Comparison of ENCODE assay signal across 24 cellular contexts in the genomic region with DNA sequence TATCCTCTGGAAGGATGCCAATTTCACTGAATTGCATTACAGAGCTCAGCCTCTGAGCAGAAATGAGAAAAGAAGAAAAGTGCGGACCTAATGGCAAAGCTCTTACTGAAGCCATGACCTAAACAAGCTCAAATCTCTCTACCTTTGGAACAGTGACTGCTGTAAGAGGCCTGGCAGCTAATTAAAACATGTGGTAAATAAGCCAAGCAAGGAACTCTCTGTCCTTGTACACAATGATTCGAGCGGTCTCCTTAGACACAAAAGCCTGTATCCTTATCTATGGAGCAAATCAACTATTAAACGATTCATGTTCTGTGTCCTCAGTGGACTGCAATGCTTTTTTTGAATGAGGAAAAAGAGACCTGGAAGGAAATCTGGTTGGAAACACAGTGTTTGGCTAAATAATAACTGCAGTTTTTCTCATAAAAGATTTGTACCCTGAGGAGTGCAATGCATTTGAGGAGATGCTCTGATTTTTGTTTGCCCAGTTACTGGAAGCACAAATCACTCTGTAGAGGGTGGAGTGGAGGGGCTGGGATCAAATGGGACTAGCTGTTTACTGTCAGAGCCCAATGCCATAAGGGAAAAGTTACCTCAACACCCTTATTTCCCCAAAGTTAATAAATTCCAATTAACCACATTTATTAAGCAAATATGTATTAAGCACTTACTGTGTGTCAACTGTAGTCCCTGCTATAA.
DNase-seq lines count a peak whose midpoint lies in the region; ATAC-seq, FAIRE-seq and TF ChIP-seq lines count a peak whose summit lies in the region.
"Had no signal": no experiment of that assay in that cellular context is flagged by ENCODE, and none has a peak within 500 bp of the region (broad histone marks: within the 10 kb centered on the region; RNA-seq: fewer than 3 reads in every experiment).

No MANE protein-coding gene starts in this region.

- H3K4me1 ChIP-seq in HAP-1 (peaks cover 9% of the 10 kb centered on the region), K562 (replicated peaks in 1 of 2; ENCODE audit: control insufficient read depth in 2 of 2, insufficient read depth in 2 of 2, low read length in 2 of 2) (no peaks in the 10 kb centered on the region)
- H3K4me1 ChIP-seq: BLaER1 treated with 17β-estradiol and CSF1 and Interleukin-3, amounts not matched to agents 10 nM and 100 nM had no signal

- TF ChIP-seq CTCF in 22Rv1 (IDR thresholded peaks at IDR 0.05) = no peak
- no peak for TF ChIP-seq CTCF in K562 (IDR thresholded peaks at IDR 0.05 in 2 of 3, conservative IDR thresholded peaks at IDR 0.05 in 1 of 3; ENCODE audit: insufficient read depth in 2 of 3, low read depth in 1 of 3, low read length in 3 of 3)

- BruUV-seq in K562 (replicated peaks; lab: Mats Ljungman, UMichigan) = no TSS peak

- in situ Hi-C loops in HAP-1 (cut with MboI; ENCODE audit: low sequenced_read_pairs) = no loop called here
- in situ Hi-C loops in K562 (cut with MboI) = no loop called here

- POLR2A ChIA-PET in K562 (lab: Yijun Ruan, JAX) = interaction anchor here (1.1 kb wide), 1 partner anchor 29 kb away, joined by 4 read pairs; no protein-coding TSS in a partner anchor

- H3K79me2 ChIP-seq in K562 (ENCODE audit: control insufficient read depth, insufficient read depth, low read length) = no peaks in the 10 kb centered on the region

- H3K27ac ChIP-seq in 22Rv1 (peak overlapping the region; percentile 82), K562 (ENCODE audit: extremely low read depth, low read depth, low read length) (no peak overlapping the region)
- H3K27ac ChIP-seq: BLaER1 treated with 17β-estradiol and CSF1 and Interleukin-3, amounts not matched to agents 10 nM and 100 nM had no signal

- no peak overlapping the region for H2AFZ ChIP-seq in K562 (ENCODE audit: low read depth, low read length)

- no peak for TF ChIP-seq EP300 in K562 (IDR thresholded peaks at IDR 0.05; ENCODE audit: low read length)

- H3K27me3 ChIP-seq in HAP-1 (ENCODE audit: low read depth) (no peaks in the 10 kb centered on the region), K562 (ENCODE audit: control insufficient read depth in 2 of 2, insufficient read depth in 2 of 2, low read length in 2 of 2) (peaks cover 0 to 3% of the 10 kb centered on the region in 2 experiments; a peak in 1 of 5 replicates)
- H3K27me3 ChIP-seq: BLaER1 treated with 17β-estradiol and CSF1 and Interleukin-3, amounts not matched to agents 10 nM and 100 nM had no signal

- intact Hi-C loops in K562 (cut with micrococcal nuclease) = no loop called here

- H3K9me1 ChIP-seq in K562 (ENCODE audit: control insufficient read depth, insufficient read depth, low read length) = no peaks in the 10 kb centered on the region

- no peak for ATAC-seq in K562
- no peak for ATAC-seq in HG03571 (IDR thresholded peaks at IDR 0.05; ENCODE audit: unreplicated experiment)
- no peak for ATAC-seq in HG02588 (IDR thresholded peaks at IDR 0.05; ENCODE audit: unreplicated experiment)
- ATAC-seq: T-helper 17 cell had no signal

- TF ChIP-seq RAD21 in K562 (CRISPR knock-in tag; conservative IDR thresholded peaks at IDR 0.05 in 1 of 2, IDR thresholded peaks at IDR 0.05 in 1 of 2) = no peak

- H3K9ac ChIP-seq in K562 (ENCODE audit: insufficient read depth in 1 of 2, low read depth in 2 of 2, low read length in 2 of 2) = no peak overlapping the region
- H3K9ac ChIP-seq: BLaER1 treated with 17β-estradiol and CSF1 and Interleukin-3, amounts not matched to agents 10 nM and 100 nM had no signal

- WGBS in K562 (ENCODE audit: insufficient coverage, low coverage, missing lambda C conversion rate) = 9% methylated on average over 4 of the region's 4 CpGs

- H3K4me3 ChIP-seq in HAP-1 (no peak overlapping the region), K562 (no peak overlapping the region)
- H3K4me3 ChIP-seq: BLaER1 treated with 17β-estradiol and CSF1 and Interleukin-3, amounts not matched to agents 10 nM and 100 nM had no signal

- H4K20me1 ChIP-seq in K562 (replicated peaks; ENCODE audit: control insufficient read depth, insufficient read depth, low read length) = no peaks in the 10 kb centered on the region
- H4K20me1 ChIP-seq: BLaER1 treated with 17β-estradiol and CSF1 and Interleukin-3, amounts not matched to agents 10 nM and 100 nM had no signal

- CTCF ChIA-PET in K562 (lab: Yijun Ruan, JAX; ENCODE audit: low intra/inter-chr PET ratio) = no interaction called here

- TF ChIP-seq POLR2A in K562 (conservative IDR thresholded peaks at IDR 0.05) = no peak

- H3K4me2 ChIP-seq in K562 (ENCODE audit: insufficient read depth, low read length) = no peak overlapping the region
- H3K4me2 ChIP-seq: BLaER1 treated with 17β-estradiol and CSF1 and Interleukin-3, amounts not matched to agents 10 nM and 100 nM had no signal

- FAIRE-seq in K562 (lab: Jason Lieb, UNC) = no peak
- FAIRE-seq: H1, HTR-8/SVneo had no signal

- H3K36me3 ChIP-seq in HAP-1 (replicated peaks) = no peaks in the 10 kb centered on the region
- no peaks in the 10 kb centered on the region for H3K36me3 ChIP-seq in K562 (ENCODE audit: control insufficient read depth, insufficient read depth, low read length)
- H3K36me3 ChIP-seq: BLaER1 treated with 17β-estradiol and CSF1 and Interleukin-3, amounts not matched to agents 10 nM and 100 nM had no signal

- DNase-seq in HAP-1 (ENCODE audit: low spot score in 2 of 2) (peak; percentile 19 to 66), NCI-H69 (lab: John Stamatoyannopoulos, UW) (peak; percentile 34), K562 (ENCODE audit: extremely low read depth in 1 of 4, low spot score in 3 of 4) (no peak), putamen (ENCODE audit: low spot score) (no peak)
- DNase-seq: CD8-positive, alpha-beta memory T cell; DND-41; HFFc6; IMR-90; Kasumi-1; MM.1S; NCI-H1092; NCI-H1436 treated with DMSO at 0.1 percent for 48 hours; NCI-H2029 treated with DMSO at 0.1 percent for 48 hours; NCI-H510A treated with DMSO at 0.1 percent for 48 hours; NK-92 treated with Interleukin-12 subunit alpha and Interleukin-12 subunit beta, amount 100 ng/mL, for 24 hours; OCI-M1; SHP77 treated with DMSO at 0.1 percent for 48 hours; T-helper 17 cell had no signal

- H3K9me3 ChIP-seq in HAP-1 (no peaks in the 10 kb centered on the region), K562 (replicated peaks; ENCODE audit: control insufficient read depth, insufficient read depth, low read depth, low read length) (no peaks in the 10 kb centered on the region)
- H3K9me3 ChIP-seq: BLaER1 treated with 17β-estradiol and CSF1 and Interleukin-3, amounts not matched to agents 10 nM and 100 nM had no signal

TF ChIP-seq in K562, 482 proteins besides CTCF, POLR2A, EP300 and RAD21:
- TF ChIP-seq SREBF1 (IDR thresholded peaks at IDR 0.05; ENCODE audit: borderline replicate concordance, low read depth, low read length) (no peak), NFIC (IDR thresholded peaks at IDR 0.05) (peak; percentile 73; the same call in 1 of the 2 replicates)

Comparison
In these comparisons a context has a peak if more than half of its experiments do, and no peak if none do; other contexts are left out.
1. DNase-seq: peak in HAP-1 (2 of 2) and NCI-H69 (single experiment); none in K562 (0 of 4) and putamen (single experiment).